In the genomic region with DNA sequence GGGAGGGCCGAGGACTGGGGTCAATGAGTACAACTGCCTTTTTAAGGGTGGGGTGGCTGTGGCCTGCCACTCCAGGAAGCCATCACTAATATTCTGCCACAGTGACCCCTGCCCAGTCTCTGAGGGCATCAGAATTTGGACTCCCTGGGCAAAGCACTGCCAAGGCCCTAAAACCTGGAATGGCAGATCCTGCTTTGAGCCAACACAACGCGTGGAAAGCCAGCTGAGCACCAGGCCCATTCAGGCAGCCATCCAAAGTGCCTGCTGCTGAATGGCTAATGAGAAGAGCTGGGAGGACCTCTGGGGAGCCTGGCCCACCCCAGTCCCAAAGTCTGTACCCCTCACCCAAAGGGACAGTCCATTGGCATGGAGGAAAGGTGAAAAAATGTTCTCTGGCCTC, we compare ENCODE assay signal across 20 cellular contexts. TPM values are rescaled to one million over a fixed set of nuclear protein-coding genes. Genes with fewer than 3 reads are reported as not detected.
DNase-seq lines count a peak whose midpoint lies in the region; ATAC-seq and TF ChIP-seq lines count a peak whose summit lies in the region.
"Had no signal": no experiment of that assay in that cellular context is flagged by ENCODE, and none has a peak within 500 bp of the region (broad histone marks: within the 10 kb centered on the region; RNA-seq: fewer than 3 reads in every experiment).

No MANE protein-coding gene starts in this region.

- peaks cover 68% of the 10 kb centered on the region for H3K4me1 Mint-ChIP-seq in CD4-positive, alpha-beta T cell (ENCODE audit: low read depth)

- DNase-seq in CD4-positive, alpha-beta T cell = no peak
- DNase-seq in Karpas-422 = no peak
- peak; percentile 38 for DNase-seq in ecto neural progenitor cell (ENCODE audit: low spot score)
- no peak for DNase-seq in NCI-H510A (lab: John Stamatoyannopoulos, UW)
- no peak for DNase-seq in NCI-H2171 (lab: John Stamatoyannopoulos, UW)
- no peak for DNase-seq in GDM1 (lab: John Stamatoyannopoulos, UW)
- DNase-seq: activated effector memory CD4-positive, alpha-beta T cell treated with anti-CD3 and anti-CD28 coated beads, Interleukin-2, amount 50 U/mL, for 16 hours; Caco-2; GOT3; kidney; NCI-H1105 treated with DMSO at 0.1 percent for 48 hours; stimulated activated CD4-positive, alpha-beta T cell treated with anti-CD3 and anti-CD28 coated beads, Interleukin-4, amount 100 ng/mL, for 24 hours; T-helper 1 cell had no signal

- peaks cover 75% of the 10 kb centered on the region for H3K36me3 Mint-ChIP-seq in CD4-positive, alpha-beta T cell (ENCODE audit: low read depth)

- H3K9me2 ChIP-seq in Karpas-422 (replicated peaks; ENCODE audit: insufficient read depth, low read length) = no peaks in the 10 kb centered on the region

- no peak overlapping the region for H2AFZ ChIP-seq in Karpas-422 (ENCODE audit: low read length)

- no peak for TF ChIP-seq CTCF in CD4-positive, alpha-beta T cell (IDR thresholded peaks at IDR 0.05)
- TF ChIP-seq CTCF in neutrophil (IDR thresholded peaks at IDR 0.05) = no peak

- POLR2A ChIA-PET in CD4-positive, alpha-beta T cell (lab: Charles Lee) = interaction anchor here (3.6 to 17.5 kb wide), 4 partner anchors 11 to 44 kb away, joined by 19 to 293 read pairs (median 104); partner anchors contain the start of genes PPM1M, TLR9 and WDR82

- peaks cover 27% of the 10 kb centered on the region for H3K79me2 ChIP-seq in Karpas-422 (ENCODE audit: low read length)

- no peak overlapping the region for H3K4me2 ChIP-seq in Karpas-422 (ENCODE audit: low read depth, low read length, poor library complexity, severe bottlenecking)

- CTCF ChIA-PET in CD4-positive, alpha-beta T cell (lab: Charles Lee) = interaction anchor here (0.8 to 4.9 kb wide), 3 partner anchors 38 to 178 kb away, joined by 3 to 62 read pairs (median 7); partner anchors contain the start of gene WDR82

- peak overlapping the region; percentile 63 for H3K27ac Mint-ChIP-seq in CD4-positive, alpha-beta T cell

- H4K20me1 ChIP-seq in Karpas-422 (ENCODE audit: insufficient read depth, low read depth, low read length) = peaks cover 9% of the 10 kb centered on the region; the same call in 1 of the 2 replicates

- no peaks in the 10 kb centered on the region for H3K9me3 Mint-ChIP-seq in CD4-positive, alpha-beta T cell

- H3K27me3 ChIP-seq in CD4-positive, alpha-beta T cell (ENCODE audit: control insufficient read depth, insufficient read depth, low read length) = no peaks in the 10 kb centered on the region
- H3K27me3 ChIP-seq in Karpas-422 (ENCODE audit: low read length) (no peaks in the 10 kb centered on the region), neutrophil (no peaks in the 10 kb centered on the region)
- H3K27me3 ChIP-seq: cardiac muscle cell, uterus had no signal

- no peak overlapping the region for H3K9ac ChIP-seq in Karpas-422 (ENCODE audit: low read length)

- intact Hi-C loops in CD4-positive, alpha-beta T cell (cut with DNase I, micrococcal nuclease) = loop anchor here in 1 of 2 experiments (1.0 kb wide), 1 partner anchor 105 kb away; no protein-coding TSS in a partner anchor

- no peaks in the 10 kb centered on the region for H3K27me3 Mint-ChIP-seq in CD4-positive, alpha-beta T cell

- H3K4me1 ChIP-seq in Karpas-422 (ENCODE audit: low read length) (peaks cover 41% of the 10 kb centered on the region), neutrophil (ENCODE audit: control insufficient read depth in 1 of 2, insufficient read depth in 1 of 2, low read depth in 1 of 2, low read length in 1 of 2) (peaks cover 50 to 55% of the 10 kb centered on the region in 2 experiments)

- H3K4me3 Mint-ChIP-seq in CD4-positive, alpha-beta T cell = no peak overlapping the region

- peaks cover 5% of the 10 kb centered on the region for H3K36me3 ChIP-seq in Karpas-422 (ENCODE audit: insufficient read depth, low read length)
- H3K36me3 ChIP-seq in neutrophil = peaks cover 70% of the 10 kb centered on the region
- H3K36me3 ChIP-seq: uterus had no signal

- ATAC-seq in CD4-positive, alpha-beta T cell (ENCODE audit: poor library complexity) = no peak
- ATAC-seq: activated CD4-positive, CD25-positive, alpha-beta regulatory T cell treated with anti-CD3 and anti-CD28 coated beads, Interleukin-2, amount 50 U/mL, for 24 hours had no signal

- H3K9me3 ChIP-seq in CD4-positive, alpha-beta T cell (ENCODE audit: control insufficient read depth, low read length) = no peaks in the 10 kb centered on the region
- H3K9me3 ChIP-seq in Karpas-422 (ENCODE audit: low read length) (no peaks in the 10 kb centered on the region), neutrophil (no peaks in the 10 kb centered on the region)
- H3K9me3 ChIP-seq: Caco-2, uterus had no signal

- H3K27ac ChIP-seq in CD4-positive, alpha-beta T cell (ENCODE audit: low read depth, low read length) = no peak overlapping the region
- H3K27ac ChIP-seq in Karpas-422 (ENCODE audit: low read length) = 0 out of 2 replicates have a peak overlapping the region, but pooled peaks have one; percentile 24
- H3K27ac ChIP-seq in neutrophil = peak overlapping the region; percentile 63
- H3K27ac ChIP-seq: cardiac muscle cell, uterus had no signal

- no peak overlapping the region for H3K4me3 ChIP-seq in Karpas-422 (ENCODE audit: low read length)
- H3K4me3 ChIP-seq in neutrophil (ENCODE audit: low read depth in 1 of 2, low read length in 1 of 2) = no peak overlapping the region
- H3K4me3 ChIP-seq: cardiac muscle cell, uterus had no signal

RNA-seq across cellular contexts. Expression of gene TWF2, which starts 5.0 kb away (rescaled TPM):
- total RNA-seq in CD4-positive, alpha-beta T cell = 10 to 100 TPM; 17.4 to 21.7 TPM
- 42.0 and 76.3 TPM in 2 replicates for total RNA-seq in Karpas-422 (2014; rRNA removed; shearing (Covaris generic); ENCODE audit: low replicate concordance)

RNA-seq across cellular contexts. Expression of gene TLR9, which starts 8.5 kb away (rescaled TPM):
- total RNA-seq in CD4-positive, alpha-beta T cell = under 1 TPM; 0.08 to 0.17 TPM
- total RNA-seq in Karpas-422 (2014; rRNA removed; shearing (Covaris generic); ENCODE audit: low replicate concordance) = 7.4 and 26.5 TPM in 2 replicates
- total RNA-seq: Caco-2, glomerular endothelial cell, NCI-H460, renal cortical epithelial cell had no signal

RNA-seq across cellular contexts. Expression of gene PPM1M, which starts 11.6 kb away (rescaled TPM):
- total RNA-seq in CD4-positive, alpha-beta T cell = 10 to 100 TPM; 36.7 to 40.2 TPM
- 25.5 and 35.4 TPM in 2 replicates for total RNA-seq in Karpas-422 (2014; rRNA removed; shearing (Covaris generic); ENCODE audit: low replicate concordance)

RNA-seq across cellular contexts. Expression of gene ALAS1, which starts 36.0 kb away (rescaled TPM):
- 1 to 10 TPM; 6.0 to 7.0 TPM for total RNA-seq in CD4-positive, alpha-beta T cell
- total RNA-seq in Karpas-422 (2014; rRNA removed; shearing (Covaris generic); ENCODE audit: low replicate concordance) = 24.8 and 41.6 TPM in 2 replicates

RNA-seq across cellular contexts. Expression of gene WDR82, which starts 44.5 kb away (rescaled TPM):
- 100 to 1,000 TPM; 114 TPM for total RNA-seq in CD4-positive, alpha-beta T cell
- total RNA-seq in Karpas-422 (2014; rRNA removed; shearing (Covaris generic); ENCODE audit: low replicate concordance) = 30.4 and 42.0 TPM in 2 replicates
